Comparison of ENCODE assay signal across 12 cellular contexts in the genomic region with DNA sequence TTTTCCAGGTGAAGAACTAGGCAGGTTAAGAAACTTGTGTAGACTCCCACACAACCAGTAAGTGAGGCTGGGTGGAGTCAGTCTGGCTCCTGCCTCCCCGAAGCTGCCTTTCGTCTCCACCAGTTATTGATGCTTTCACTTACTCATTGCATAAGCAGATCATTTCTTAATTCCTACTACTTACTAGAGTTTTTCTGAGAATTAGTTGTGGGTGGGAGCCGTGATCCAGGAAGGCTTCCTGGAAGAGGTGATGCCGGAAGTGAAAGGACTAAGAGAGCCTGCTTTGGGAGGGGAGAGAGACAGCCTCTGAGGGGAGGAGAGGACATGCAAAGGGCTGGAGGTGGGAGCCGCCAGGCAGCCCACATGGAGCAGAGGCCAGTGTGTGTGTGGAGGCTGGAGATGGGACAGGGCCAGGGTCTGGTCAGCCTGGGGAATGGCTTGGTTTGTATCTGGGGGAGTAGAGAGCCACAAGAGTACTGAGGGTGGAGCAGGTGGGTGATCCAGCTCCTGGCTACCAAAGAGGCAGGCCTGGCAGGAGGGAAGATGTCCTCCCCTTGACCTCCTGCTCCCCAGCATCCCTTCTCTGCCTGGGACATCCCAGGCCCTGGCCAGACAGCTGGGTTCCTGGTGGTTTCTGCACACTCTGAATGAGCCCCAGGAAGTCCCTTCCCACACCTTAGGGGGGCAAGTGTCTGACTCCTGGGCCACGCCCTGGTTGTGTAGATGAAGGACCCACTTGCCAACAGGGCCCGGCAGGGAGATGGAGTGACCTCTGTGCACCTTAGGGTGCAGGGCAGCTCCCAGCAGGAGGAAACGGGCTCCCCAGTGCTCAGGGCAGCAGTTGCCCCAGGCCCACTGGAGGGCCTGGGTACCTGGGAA. TPM values are rescaled to one million over a fixed set of nuclear protein-coding genes. Genes with fewer than 3 reads are reported as not detected.
DNase-seq lines count a peak whose midpoint lies in the region; ATAC-seq and TF ChIP-seq lines count a peak whose summit lies in the region.
"Had no signal": no experiment of that assay in that cellular context is flagged by ENCODE, and none has a peak within 500 bp of the region (broad histone marks: within the 10 kb centered on the region; RNA-seq: fewer than 3 reads in every experiment).

No MANE protein-coding gene starts in this region.

- H3K9ac ChIP-seq in neural progenitor cell, result no peak overlapping the region

- H2AFZ ChIP-seq in neural progenitor cell (replicated peaks), result no peak overlapping the region

- H3K27ac ChIP-seq in neural progenitor cell, result no peak overlapping the region
- H3K27ac ChIP-seq: SK-N-MC had no signal

- no peaks in the 10 kb centered on the region for H3K79me2 ChIP-seq in neural progenitor cell (ENCODE audit: low read depth)

- H3F3A ChIP-seq in neural progenitor cell (ENCODE audit: low read depth), result no peaks in the 10 kb centered on the region

- TF ChIP-seq CTCF in neural progenitor cell (IDR thresholded peaks at IDR 0.05) (no peak), glutamatergic neuron (IDR thresholded peaks at IDR 0.05; ENCODE audit: partially characterized antibody, unreplicated experiment) (no peak)

- no peaks in the 10 kb centered on the region for H4K20me1 ChIP-seq in neural progenitor cell (ENCODE audit: low read depth)

- ATAC-seq in T-cell (replicated peaks in 1 of 4), result peak; percentile 62 to 69 (median 66)
- peak; percentile 63 for ATAC-seq in activated naive CD8-positive, alpha-beta T cell treated with anti-CD3 and anti-CD28 coated beads, Interleukin-2, amount 50 U/mL, for 24 hours
- ATAC-seq in GM21528 (IDR thresholded peaks at IDR 0.05; ENCODE audit: low FRiP score, unreplicated experiment), result no peak
- ATAC-seq in HG03460 (IDR thresholded peaks at IDR 0.05; ENCODE audit: unreplicated experiment), result no peak

- H3K4me3 Mint-ChIP-seq in T-cell (peak overlapping the region in 2 of 3 donors; percentile 44 to 62), neural progenitor cell (peak overlapping the region; percentile 24), glutamatergic neuron (ENCODE audit: unreplicated experiment) (no peak overlapping the region)
- H3K4me3 Mint-ChIP-seq in activated naive CD8-positive, alpha-beta T cell treated with anti-CD3 and anti-CD28 coated beads, Interleukin-2, amount 50 U/mL, for 24 hours, result peak overlapping the region; percentile 40

- no peak overlapping the region for H3K4me2 ChIP-seq in neural progenitor cell

- H3K36me3 Mint-ChIP-seq in T-cell (peaks cover 50% of the 10 kb centered on the region), neural progenitor cell (no peaks in the 10 kb centered on the region), glutamatergic neuron (ENCODE audit: unreplicated experiment) (no peaks in the 10 kb centered on the region)
- peaks cover 39% of the 10 kb centered on the region for H3K36me3 Mint-ChIP-seq in activated naive CD8-positive, alpha-beta T cell treated with anti-CD3 and anti-CD28 coated beads, Interleukin-2, amount 50 U/mL, for 24 hours (ENCODE audit: low read depth)

- peak overlapping the region; percentile 93 to 96 for H3K27ac Mint-ChIP-seq in T-cell
- H3K27ac Mint-ChIP-seq in activated naive CD8-positive, alpha-beta T cell treated with anti-CD3 and anti-CD28 coated beads, Interleukin-2, amount 50 U/mL, for 24 hours, result peak overlapping the region; percentile 88
- H3K27ac Mint-ChIP-seq in neural progenitor cell, result peak overlapping the region; percentile 12
- no peak overlapping the region for H3K27ac Mint-ChIP-seq in glutamatergic neuron (ENCODE audit: unreplicated experiment)

- H3K9me3 Mint-ChIP-seq in T-cell, result peaks cover 0 to 4% (median 2%) of the 10 kb centered on the region in 3 donors
- H3K9me3 Mint-ChIP-seq in activated naive CD8-positive, alpha-beta T cell treated with anti-CD3 and anti-CD28 coated beads, Interleukin-2, amount 50 U/mL, for 24 hours, result peaks cover 4% of the 10 kb centered on the region
- peaks cover 2% of the 10 kb centered on the region for H3K9me3 Mint-ChIP-seq in neural progenitor cell
- H3K9me3 Mint-ChIP-seq in glutamatergic neuron (ENCODE audit: unreplicated experiment), result no peaks in the 10 kb centered on the region

- POLR2A ChIA-PET in T-cell (lab: Charles Lee), result interaction anchor here in 1 of 2 donors (0.5 kb wide), 1 partner anchor 9 kb away, joined by 8 read pairs; no protein-coding TSS in a partner anchor

- DNase-seq in CD1c-positive myeloid dendritic cell (ENCODE audit: extremely low spot score), result peak; percentile 53
- peak in 2 of 34 experiments; percentile 14 to 24 for DNase-seq in T-cell
- no peak for DNase-seq in activated naive CD8-positive, alpha-beta T cell treated with anti-CD3 and anti-CD28 coated beads, Interleukin-2, amount 50 U/mL, for 24 hours
- peak; percentile 0 for DNase-seq in neural progenitor cell (ENCODE audit: low spot score)
- no peak for DNase-seq in glutamatergic neuron
- DNase-seq in D341Med (ENCODE audit: low spot score), result no peak
- DNase-seq: Caco-2, heart right ventricle had no signal

- H3K4me1 Mint-ChIP-seq in T-cell, result peaks cover 30 to 44% (median 41%) of the 10 kb centered on the region in 3 donors
- peaks cover 32% of the 10 kb centered on the region for H3K4me1 Mint-ChIP-seq in activated naive CD8-positive, alpha-beta T cell treated with anti-CD3 and anti-CD28 coated beads, Interleukin-2, amount 50 U/mL, for 24 hours
- H3K4me1 Mint-ChIP-seq in neural progenitor cell, result peaks cover 16% of the 10 kb centered on the region
- H3K4me1 Mint-ChIP-seq in glutamatergic neuron (ENCODE audit: low read depth, unreplicated experiment), result no peaks in the 10 kb centered on the region

- H3K27me3 ChIP-seq in neural progenitor cell, result no peaks in the 10 kb centered on the region

- H3K9me3 ChIP-seq in neural progenitor cell (ENCODE audit: low read depth), result no peaks in the 10 kb centered on the region
- H3K9me3 ChIP-seq: Caco-2, heart right ventricle had no signal

- CTCF ChIA-PET in T-cell (lab: Charles Lee), result no interaction called here

- no peaks in the 10 kb centered on the region for H3K4me1 ChIP-seq in neural progenitor cell
- H3K4me1 ChIP-seq: Caco-2 had no signal

- H3K36me3 ChIP-seq in neural progenitor cell, result no peaks in the 10 kb centered on the region

- no peak overlapping the region for H3K4me3 ChIP-seq in neural progenitor cell
- H3K4me3 ChIP-seq: heart right ventricle, SK-N-MC had no signal

- H3K27me3 Mint-ChIP-seq in T-cell (no peaks in the 10 kb centered on the region), neural progenitor cell (ENCODE audit: insufficient read depth, low read depth) (peaks cover 6% of the 10 kb centered on the region), glutamatergic neuron (ENCODE audit: unreplicated experiment) (peaks cover 12% of the 10 kb centered on the region)
- H3K27me3 Mint-ChIP-seq in activated naive CD8-positive, alpha-beta T cell treated with anti-CD3 and anti-CD28 coated beads, Interleukin-2, amount 50 U/mL, for 24 hours, result no peaks in the 10 kb centered on the region

RNA-seq across cellular contexts. Expression of gene CARD19, which starts 12.2 kb away (rescaled TPM):
- 10 to 100 TPM; 39.7 to 98.5 (median 72.8) TPM for total RNA-seq in T-cell
- 12.3 and 33.4 TPM in 2 replicates for total RNA-seq in neural progenitor cell (ENCODE audit: low replicate concordance)
- total RNA-seq in glutamatergic neuron (ENCODE audit: unreplicated experiment), result 55.8 TPM

RNA-seq across cellular contexts. Expression of gene SUSD3, which starts 25.3 kb away (rescaled TPM):
- total RNA-seq in T-cell (10 to 100 TPM; 39.6 to 79.2 (median 71.2) TPM), neural progenitor cell (ENCODE audit: low replicate concordance) (1.8 TPM in 1 of 2 replicates, not detected in the other), glutamatergic neuron (ENCODE audit: unreplicated experiment) (not detected)
- total RNA-seq: LHCN-M2 had no signal

RNA-seq across cellular contexts. Expression of gene NINJ1, which starts 50.2 kb away (rescaled TPM):
- total RNA-seq in T-cell, result 100 to 1,000 TPM in 1 of 5 donors, 10 to 100 TPM in 4; 29.2 to 110 (median 32.0) TPM
- total RNA-seq in neural progenitor cell (ENCODE audit: low replicate concordance), result 3.9 and 27.3 TPM in 2 replicates
- 29.4 TPM for total RNA-seq in glutamatergic neuron (ENCODE audit: unreplicated experiment)

Comparison
In these comparisons a context has a peak if more than half of its experiments do, and no peak if none do; other contexts are left out.
1. DNase-seq: peak in CD1c-positive myeloid dendritic cell (single experiment) and neural progenitor cell (single experiment); none in activated naive CD8-positive, alpha-beta T cell treated with anti-CD3 and anti-CD28 coated beads, Interleukin-2, amount 50 U/mL, for 24 hours (single experiment), glutamatergic neuron (single experiment) and D341Med (single experiment).
2. ATAC-seq: peak in T-cell (4 of 4) and activated naive CD8-positive, alpha-beta T cell treated with anti-CD3 and anti-CD28 coated beads, Interleukin-2, amount 50 U/mL, for 24 hours (single experiment); none in GM21528 (single experiment) and HG03460 (single experiment).
3. RNA of gene SUSD3, which starts 25.3 kb away (total RNA-seq): 39.6 to 79.2 TPM in T-cell; 1.8 TPM in neural progenitor cell and not detected in glutamatergic neuron (single experiment); every median in the first group is over 10 times any median in the second.